ENCODE assay signal across 15 cellular contexts in the genomic region with DNA sequence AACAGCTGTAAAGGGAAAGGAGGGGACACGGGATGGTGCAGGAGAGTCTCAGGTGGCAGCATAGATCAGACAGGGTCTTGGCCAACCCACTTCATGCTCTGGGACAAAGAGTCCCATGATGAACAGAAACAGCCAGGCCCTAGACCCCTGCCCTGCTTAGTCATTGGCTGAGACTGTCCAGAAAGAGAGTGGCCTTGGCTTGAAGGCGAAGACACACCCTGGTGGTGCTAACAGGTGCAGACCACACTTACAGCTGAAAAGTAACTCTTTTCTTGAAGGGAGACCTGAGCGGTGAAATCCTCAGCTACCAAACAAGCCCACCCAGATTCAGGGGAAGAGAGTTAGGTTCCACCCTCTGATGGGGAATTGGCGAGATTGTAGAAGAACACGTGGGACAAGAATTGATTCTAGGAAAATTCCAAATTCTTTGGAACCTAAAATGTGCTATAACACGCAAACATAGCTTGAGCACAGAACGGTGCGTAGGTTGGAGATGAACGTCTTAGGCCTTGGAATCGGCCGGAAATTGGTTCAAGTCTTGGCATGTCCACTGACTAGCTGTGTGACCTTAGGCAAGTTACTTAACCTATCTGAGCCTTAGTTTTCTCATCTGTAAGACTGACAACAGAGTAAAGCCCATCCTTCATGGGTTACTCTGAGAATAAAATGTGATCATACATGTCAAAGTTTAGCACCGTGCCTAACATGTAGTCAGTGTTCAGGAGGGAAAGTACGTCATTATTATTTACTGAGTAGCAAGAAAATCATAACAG. TPM values are rescaled to one million over a fixed set of nuclear protein-coding genes. Genes with fewer than 3 reads are reported as not detected.
DNase-seq lines count a peak whose midpoint lies in the region; ATAC-seq, FAIRE-seq and TF ChIP-seq lines count a peak whose summit lies in the region.
"Had no signal": no experiment of that assay in that cellular context is flagged by ENCODE, and none has a peak within 500 bp of the region (broad histone marks: within the 10 kb centered on the region; RNA-seq: fewer than 3 reads in every experiment).

No MANE protein-coding gene starts in this region.

- no peak overlapping the region for H3K27ac ChIP-seq in BLaER1
- H3K27ac ChIP-seq in HCT116 (ENCODE audit: low read depth, low read length): no peak overlapping the region
- H3K27ac ChIP-seq in neural progenitor cell: no peak overlapping the region
- H3K27ac ChIP-seq: HL-60 had no signal

- H3K9me3 Mint-ChIP-seq in neural progenitor cell: peaks cover 12% of the 10 kb centered on the region
- H3K9me3 Mint-ChIP-seq in stimulated activated effector memory CD8-positive, alpha-beta T cell treated with anti-CD3 and anti-CD28 coated beads, Interleukin-12 subunit alpha, Interleukin-12 subunit beta, amount 100 ng/mL, for 72 hours: no peaks in the 10 kb centered on the region
- H3K9me3 Mint-ChIP-seq in activated CD4-positive, alpha-beta memory T cell treated with anti-CD3 and anti-CD28 coated beads, Interleukin-2, amount 10 ng/mL, durations not matched to agents 7 days and 5 days: peaks cover 2% of the 10 kb centered on the region
- H3K9me3 Mint-ChIP-seq: CD4-positive, alpha-beta T cell had no signal

- peak overlapping the region; percentile 40 for H3K4me2 ChIP-seq in BLaER1
- no peak overlapping the region for H3K4me2 ChIP-seq in HCT116 (ENCODE audit: low read length)
- no peak overlapping the region for H3K4me2 ChIP-seq in neural progenitor cell

- H2AFZ ChIP-seq in HCT116 (ENCODE audit: low read depth, low read length, poor library complexity, severe bottlenecking) (peak overlapping the region; percentile 70), neural progenitor cell (replicated peaks) (no peak overlapping the region)

- TF ChIP-seq POLR2A in HCT116 (IDR thresholded peaks at IDR 0.05; ENCODE audit: borderline replicate concordance, extremely low read depth, insufficient read depth, insufficient read length): no peak

- H3K4me3 ChIP-seq in BLaER1 (no peak overlapping the region), HCT116 (replicated peaks in 1 of 2; ENCODE audit: low read depth in 1 of 2, low read length in 2 of 2) (no peak overlapping the region), bronchial epithelial cell (ENCODE audit: low read depth, low read length) (no peak overlapping the region), neural progenitor cell (no peak overlapping the region)

- H3K36me3 ChIP-seq in BLaER1 (no peaks in the 10 kb centered on the region), HCT116 (ENCODE audit: control insufficient read depth in 1 of 2, insufficient read depth in 2 of 2, low read length in 2 of 2) (no peaks in the 10 kb centered on the region), bronchial epithelial cell (ENCODE audit: control insufficient read depth, insufficient read depth, low read length) (no peaks in the 10 kb centered on the region), neural progenitor cell (no peaks in the 10 kb centered on the region)

- no peak overlapping the region for H3K4me3 Mint-ChIP-seq in neural progenitor cell
- H3K4me3 Mint-ChIP-seq in stimulated activated effector memory CD8-positive, alpha-beta T cell treated with anti-CD3 and anti-CD28 coated beads, Interleukin-12 subunit alpha, Interleukin-12 subunit beta, amount 100 ng/mL, for 72 hours: no peak overlapping the region
- H3K4me3 Mint-ChIP-seq in activated CD4-positive, alpha-beta memory T cell treated with anti-CD3 and anti-CD28 coated beads, Interleukin-2, amount 10 ng/mL, durations not matched to agents 7 days and 5 days: no peak overlapping the region
- H3K4me3 Mint-ChIP-seq: CD4-positive, alpha-beta T cell; HFFc6 had no signal

- peaks cover 37% of the 10 kb centered on the region for H3K4me1 Mint-ChIP-seq in neural progenitor cell
- H3K4me1 Mint-ChIP-seq in stimulated activated effector memory CD8-positive, alpha-beta T cell treated with anti-CD3 and anti-CD28 coated beads, Interleukin-12 subunit alpha, Interleukin-12 subunit beta, amount 100 ng/mL, for 72 hours: no peaks in the 10 kb centered on the region
- no peaks in the 10 kb centered on the region for H3K4me1 Mint-ChIP-seq in activated CD4-positive, alpha-beta memory T cell treated with anti-CD3 and anti-CD28 coated beads, Interleukin-2, amount 10 ng/mL, durations not matched to agents 7 days and 5 days

- BruUV-seq in HCT116 (replicated peaks; lab: Mats Ljungman, UMichigan): no TSS peak

- no peak for TF ChIP-seq RAD21 in HCT116 (IDR thresholded peaks at IDR 0.05; ENCODE audit: low read depth)

- POLR2A ChIA-PET in HCT116 (lab: Charles Lee): no interaction called here
- POLR2A ChIA-PET in activated CD4-positive, alpha-beta memory T cell treated with anti-CD3 and anti-CD28 coated beads, Interleukin-2, amount 10 ng/mL, durations not matched to agents 7 days and 5 days (lab: Charles Lee): no interaction called here

- TF ChIP-seq CTCF in HCT116 (IDR thresholded peaks at IDR 0.05 in 2 of 3, conservative IDR thresholded peaks at IDR 0.05 in 1 of 3; ENCODE audit: borderline replicate concordance in 1 of 3, insufficient read depth in 1 of 3, low read depth in 2 of 3, low read length in 2 of 3): no peak
- TF ChIP-seq CTCF in bronchial epithelial cell (IDR thresholded peaks at IDR 0.05; ENCODE audit: insufficient read depth, low read length, severe bottlenecking): no peak
- no peak for TF ChIP-seq CTCF in neural progenitor cell (IDR thresholded peaks at IDR 0.05)

- H3K9me2 ChIP-seq in HCT116 (ENCODE audit: insufficient read depth): no peaks in the 10 kb centered on the region

- peaks cover 11% of the 10 kb centered on the region for H3F3A ChIP-seq in neural progenitor cell (ENCODE audit: low read depth)

- no peaks in the 10 kb centered on the region for H4K20me1 ChIP-seq in BLaER1
- no peaks in the 10 kb centered on the region for H4K20me1 ChIP-seq in HCT116 (ENCODE audit: insufficient read depth)
- H4K20me1 ChIP-seq in neural progenitor cell (ENCODE audit: low read depth): no peaks in the 10 kb centered on the region

- RAD21 ChIA-PET in HCT116 (lab: Charles Lee; ENCODE audit: low non-redundant PET in 1 of 2, low total read pairs in 2 of 2, uncharacterized antibody in 2 of 2, unreplicated experiment in 2 of 2): no interaction called here

- H3K9ac ChIP-seq in BLaER1: no peak overlapping the region
- H3K9ac ChIP-seq in HCT116 (ENCODE audit: low read length): no peak overlapping the region
- no peak overlapping the region for H3K9ac ChIP-seq in neural progenitor cell

- DNase-seq in HCT116 (ENCODE audit: low read depth, low spot score) (no peak), bronchial epithelial cell (ENCODE audit: low read depth) (no peak), neural progenitor cell (ENCODE audit: low spot score) (no peak)
- no peak for DNase-seq in stimulated activated effector memory CD8-positive, alpha-beta T cell treated with anti-CD3 and anti-CD28 coated beads, Interleukin-12 subunit alpha, Interleukin-12 subunit beta, amount 100 ng/mL, for 72 hours (ENCODE audit: low spot score in 2 of 2)
- no peak for DNase-seq in activated CD4-positive, alpha-beta memory T cell treated with anti-CD3 and anti-CD28 coated beads, Interleukin-2, amount 10 ng/mL, durations not matched to agents 7 days and 5 days
- DNase-seq: 8988T; AML-193; Calu3; CD4-positive, alpha-beta T cell; DMS 273 treated with DMSO at 0.1 percent for 48 hours; H7 had no signal

- peaks cover 9% of the 10 kb centered on the region for H3K27me3 Mint-ChIP-seq in neural progenitor cell (ENCODE audit: insufficient read depth, low read depth)
- H3K27me3 Mint-ChIP-seq in activated CD4-positive, alpha-beta memory T cell treated with anti-CD3 and anti-CD28 coated beads, Interleukin-2, amount 10 ng/mL, durations not matched to agents 7 days and 5 days: peaks cover 3% of the 10 kb centered on the region

- FAIRE-seq in bronchial epithelial cell (lab: Jason Lieb, UNC): peak; percentile 50

- H3K9me3 ChIP-seq in BLaER1 (peaks cover 10% of the 10 kb centered on the region; the same call in 1 of the 2 replicates), HCT116 (ENCODE audit: control insufficient read depth in 1 of 2, insufficient read depth in 1 of 2, low read depth in 1 of 2, low read length in 2 of 2) (no peaks in the 10 kb centered on the region), neural progenitor cell (ENCODE audit: low read depth) (no peaks in the 10 kb centered on the region)

- no peak for ATAC-seq in HCT116
- ATAC-seq in GM19328 (IDR thresholded peaks at IDR 0.05; ENCODE audit: unreplicated experiment): no peak
- no peak for ATAC-seq in stimulated activated effector memory CD8-positive, alpha-beta T cell treated with anti-CD3 and anti-CD28 coated beads, Interleukin-12 subunit alpha, Interleukin-12 subunit beta, amount 100 ng/mL, for 72 hours

- H3K4me1 ChIP-seq in BLaER1: peaks cover 18% of the 10 kb centered on the region
- no peaks in the 10 kb centered on the region; a peak in 1 of 4 replicates for H3K4me1 ChIP-seq in HCT116 (ENCODE audit: control insufficient read depth in 1 of 2, insufficient read depth in 2 of 2, low read length in 2 of 2)
- peaks cover 21% of the 10 kb centered on the region for H3K4me1 ChIP-seq in neural progenitor cell

- CTCF ChIA-PET in HCT116 (lab: Charles Lee): interaction anchor here (0.7 to 1.6 kb wide), 3 partner anchors 59 to 63 kb away, joined by 3 to 6 read pairs (median 4); no protein-coding TSS in a partner anchor
- CTCF ChIA-PET in activated CD4-positive, alpha-beta memory T cell treated with anti-CD3 and anti-CD28 coated beads, Interleukin-2, amount 10 ng/mL, durations not matched to agents 7 days and 5 days (lab: Charles Lee): no interaction called here

- H3K36me3 Mint-ChIP-seq in neural progenitor cell: no peaks in the 10 kb centered on the region
- no peaks in the 10 kb centered on the region for H3K36me3 Mint-ChIP-seq in stimulated activated effector memory CD8-positive, alpha-beta T cell treated with anti-CD3 and anti-CD28 coated beads, Interleukin-12 subunit alpha, Interleukin-12 subunit beta, amount 100 ng/mL, for 72 hours
- H3K36me3 Mint-ChIP-seq in activated CD4-positive, alpha-beta memory T cell treated with anti-CD3 and anti-CD28 coated beads, Interleukin-2, amount 10 ng/mL, durations not matched to agents 7 days and 5 days (ENCODE audit: low read depth): no peaks in the 10 kb centered on the region

- no peaks in the 10 kb centered on the region for H3K79me2 ChIP-seq in HCT116 (ENCODE audit: insufficient read depth, low read length)
- H3K79me2 ChIP-seq in neural progenitor cell (ENCODE audit: low read depth): no peaks in the 10 kb centered on the region

- no peaks in the 10 kb centered on the region for H3K27me3 ChIP-seq in BLaER1
- no peaks in the 10 kb centered on the region for H3K27me3 ChIP-seq in HCT116 (ENCODE audit: insufficient read depth, low read length)
- H3K27me3 ChIP-seq in bronchial epithelial cell (ENCODE audit: control insufficient read depth, insufficient read depth, low read length): no peaks in the 10 kb centered on the region
- no peaks in the 10 kb centered on the region for H3K27me3 ChIP-seq in neural progenitor cell

- H3K27ac Mint-ChIP-seq in neural progenitor cell: peak overlapping the region; percentile 10
- H3K27ac Mint-ChIP-seq in stimulated activated effector memory CD8-positive, alpha-beta T cell treated with anti-CD3 and anti-CD28 coated beads, Interleukin-12 subunit alpha, Interleukin-12 subunit beta, amount 100 ng/mL, for 72 hours: no peak overlapping the region
- H3K27ac Mint-ChIP-seq in activated CD4-positive, alpha-beta memory T cell treated with anti-CD3 and anti-CD28 coated beads, Interleukin-2, amount 10 ng/mL, durations not matched to agents 7 days and 5 days: no peak overlapping the region
- H3K27ac Mint-ChIP-seq: CD4-positive, alpha-beta T cell; HFFc6 had no signal

- intact Hi-C loops in HCT116 (cut with micrococcal nuclease): no loop called here

RNA-seq across cellular contexts. Expression of gene MLYCD, which starts 12.5 kb away (rescaled TPM):
- total RNA-seq in HCT116 (2021; ENCODE audit: unreplicated experiment): 3.9 TPM
- polyA plus RNA-seq in HCT116 (2012): 0.96 and 1.1 TPM in 2 replicates
- 2.4 and 2.6 TPM in 2 replicates for total RNA-seq in bronchial epithelial cell
- total RNA-seq in neural progenitor cell (ENCODE audit: low replicate concordance): 2.5 and 3.3 TPM in 2 replicates
- total RNA-seq in activated CD4-positive, alpha-beta memory T cell treated with anti-CD3 and anti-CD28 coated beads, Interleukin-2, amount 10 ng/mL, durations not matched to agents 7 days and 5 days: 1 to 10 TPM; 3.5 to 4.0 TPM
